Comparison of ENCODE assay signal across 15 cellular contexts in the genomic region with DNA sequence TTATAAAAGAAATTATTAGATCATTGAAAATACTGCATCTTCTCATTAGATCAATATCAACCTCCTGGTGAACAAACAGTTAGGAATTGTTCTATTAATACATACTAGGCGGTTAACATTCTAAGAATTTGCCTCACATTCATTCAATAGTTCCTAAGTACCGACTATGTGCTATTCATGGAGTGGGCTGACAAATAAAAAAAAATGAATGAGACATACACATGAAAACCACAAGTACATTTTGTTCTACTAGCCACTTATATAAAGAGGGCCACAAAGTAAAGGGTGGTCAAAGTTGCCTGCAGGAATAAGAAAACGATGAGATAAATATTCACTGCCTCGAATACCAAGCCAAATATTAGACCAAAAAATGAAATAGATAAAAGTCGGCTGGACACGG.
"Had no signal": no experiment of that assay in that cellular context is flagged by ENCODE, and none has a peak within 500 bp of the region (broad histone marks: within the 10 kb centered on the region; RNA-seq: fewer than 3 reads in every experiment).

No MANE protein-coding gene starts in this region.

- FAIRE-seq: bronchial epithelial cell, endometrium, TTC549 had no signal

- DNase-seq: activated B cell treated with CpG ODN at 0.5 μM for 24 hours; activated CD4-positive, alpha-beta T cell treated with anti-CD3 and anti-CD28 coated beads, Interleukin-2, amount 10 ng/mL, durations not matched to agents 24 days and 14 days; activated naive CD4-positive, alpha-beta T cell treated with anti-CD3 and anti-CD28 coated beads, Interleukin-2, amount 10 ng/mL, durations not matched to agents 7 days and 5 days; hypothalamus; left colon; sigmoid colon; stimulated activated CD4-positive, alpha-beta T cell treated with anti-CD3 and anti-CD28 coated beads, Interleukin-15, amount 100 ng/mL, for 24 hours; stimulated activated CD4-positive, alpha-beta T cell treated with anti-CD3 and anti-CD28 coated beads, Interleukin-4, amount 100 ng/mL, for 24 hours; stomach; T-helper 2 cell had no signal

- H3K4me3 ChIP-seq: lung, sigmoid colon, stomach, thoracic aorta had no signal

- H3K4me1 ChIP-seq: stomach had no signal

- H3K36me3 ChIP-seq: stomach, thoracic aorta had no signal

- H3K27ac ChIP-seq: sigmoid colon, stomach, thoracic aorta had no signal

- H3K27me3 ChIP-seq: sigmoid colon, stomach had no signal

- H3K9me3 ChIP-seq: sigmoid colon, stomach, thoracic aorta had no signal
